8 cellular contexts compared by ENCODE assay signal in genomic region chr7:17298102-17298839, GRCh38. TPM values are rescaled to one million over a fixed set of nuclear protein-coding genes. Genes with fewer than 3 reads are reported as not detected.
DNase-seq lines count a peak whose midpoint lies in the region; ATAC-seq, FAIRE-seq and TF ChIP-seq lines count a peak whose summit lies in the region.

Gene AHR, plus strand, starts transcription at chr7:17298652. Its CDS starts 613 bp downstream, at chr7:17299265.

- peak within 1 kb of the TSS; percentile 91 to 97 (median 93) for H3K27ac ChIP-seq in sigmoid colon

- H3K36me3 ChIP-seq in sigmoid colon = no peaks in the 10 kb centered on the region

- H3K27me3 ChIP-seq in sigmoid colon = no peaks in the 10 kb centered on the region

- TF ChIP-seq EP300 in sigmoid colon (IDR thresholded peaks at IDR 0.05) = no peak

- H3K9me3 ChIP-seq in sigmoid colon = no peaks in the 10 kb centered on the region

- peak; percentile 98 for FAIRE-seq in GM12891 (lab: Jason Lieb, UNC)
- no peak for FAIRE-seq in urothelium cell line (lab: Jason Lieb, UNC)

- TF ChIP-seq CTCF in astrocyte of the spinal cord (IDR thresholded peaks at IDR 0.05; ENCODE audit: low read depth, low read length) (no peak), sigmoid colon (IDR thresholded peaks at IDR 0.05) (no peak)

- ATAC-seq in HG02642 (IDR thresholded peaks at IDR 0.05; ENCODE audit: poor library complexity, unreplicated experiment) = peak; percentile 70

- DNase-seq in GM12891 (ENCODE audit: insufficient read length, low spot score) = peak; percentile 56
- peak; percentile 51 for DNase-seq in NCI-H1436 treated with DMSO at 0.1 percent for 48 hours (lab: John Stamatoyannopoulos, UW)
- peak; percentile 90 for DNase-seq in T1000 (lab: John Stamatoyannopoulos, UW)
- peak; percentile 97 for DNase-seq in astrocyte of the spinal cord (ENCODE audit: low read depth, low spot score)
- peak; percentile 16 to 95 (median 80) for DNase-seq in hypothalamus (lab: John Stamatoyannopoulos, UW)
- DNase-seq in sigmoid colon = peak; percentile 98
- no peak for DNase-seq in urothelium cell line (ENCODE audit: low spot score)

- H3K4me1 ChIP-seq in sigmoid colon = peaks cover 0 to 24% (median 8%) of the 10 kb centered on the region in 4 donors

- peak; percentile 72 for TF ChIP-seq POLR2A in GM12891 (IDR thresholded peaks at IDR 0.05; ENCODE audit: low read depth, low read length)
- TF ChIP-seq POLR2A in sigmoid colon (IDR thresholded peaks at IDR 0.05) = peak; percentile 80 to 83

- intact Hi-C loops in sigmoid colon (cut with DNase I) = loop anchor here (5.0 kb wide), 1 partner anchor 311 kb away; no protein-coding TSS in a partner anchor

- WGBS in sigmoid colon, 2 donors = 4% methylated on average over 46 of the region's 46 CpGs

- in situ Hi-C loops in astrocyte of the spinal cord (cut with HindIII; ENCODE audit: low sequenced_read_pairs) = no loop called here

- H3K4me3 ChIP-seq in astrocyte of the spinal cord (ENCODE audit: low read depth, low read length) (peak within 1 kb of the TSS; percentile 90), sigmoid colon (peak within 1 kb of the TSS; percentile 93 to 99 (median 95))

TF ChIP-seq in GM12891, 5 proteins besides CTCF, POLR2A, EP300 and RAD21:
- TF ChIP-seq PAX5 (IDR thresholded peaks at IDR 0.05; ENCODE audit: insufficient read depth, low read length, severe bottlenecking) = no peak
- TF ChIP-seq POLR2AphosphoS5 (IDR thresholded peaks at IDR 0.05; ENCODE audit: low read depth, low read length) = peak; percentile 75

RNA-seq across cellular contexts. Expression of gene AHR, which starts in this region (rescaled TPM):
- 12.4 TPM for polyA plus RNA-seq in GM12891 (2012; ENCODE audit: low read depth, missing spikeins)
- total RNA-seq in sigmoid colon = 10 to 100 TPM; 41.8 to 76.0 (median 49.8) TPM
- polyA plus RNA-seq in sigmoid colon = 10 to 100 TPM in 1 of 3 donors, 1 to 10 TPM in 2; 9.0 to 13.2 (median 9.2) TPM
